Comparison of ENCODE assay signal across 14 cellular contexts in the genomic region with DNA sequence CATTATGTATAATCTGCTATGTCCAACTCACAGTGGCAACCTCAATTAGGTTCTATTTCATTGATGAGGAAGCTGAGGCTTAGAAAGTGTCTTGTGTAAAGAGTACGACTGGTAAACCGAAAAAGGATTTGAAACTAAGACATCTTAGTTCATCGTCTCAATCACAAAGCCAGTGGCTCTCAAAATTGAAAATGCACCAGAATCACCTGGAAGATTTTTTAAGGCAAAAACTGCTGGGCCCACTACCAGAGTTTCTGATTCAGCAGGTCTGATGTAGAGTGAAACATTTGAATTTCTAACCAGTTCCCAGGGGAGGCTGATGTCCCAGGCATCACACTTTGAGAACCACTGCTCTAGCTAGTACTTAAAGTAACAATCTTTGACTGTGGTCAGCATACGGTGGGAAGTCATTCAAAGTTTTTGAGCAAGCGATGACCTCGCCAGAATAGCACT. TPM values are rescaled to one million over a fixed set of nuclear protein-coding genes. Genes with fewer than 3 reads are reported as not detected.
DNase-seq lines count a peak whose midpoint lies in the region; ATAC-seq, FAIRE-seq and TF ChIP-seq lines count a peak whose summit lies in the region.
"Had no signal": no experiment of that assay in that cellular context is flagged by ENCODE, and none has a peak within 500 bp of the region (broad histone marks: within the 10 kb centered on the region; RNA-seq: fewer than 3 reads in every experiment).

No MANE protein-coding gene starts in this region.

- no peaks in the 10 kb centered on the region for H3K36me3 ChIP-seq in small intestine (ENCODE audit: control insufficient read depth in 2 of 2, insufficient read depth in 2 of 2, low read length in 2 of 2)

- ATAC-seq in GM19351 (IDR thresholded peaks at IDR 0.05; ENCODE audit: unreplicated experiment) (peak; percentile 90), HG02610 (IDR thresholded peaks at IDR 0.05; ENCODE audit: unreplicated experiment) (peak; percentile 75), HG03378 (IDR thresholded peaks at IDR 0.05; ENCODE audit: unreplicated experiment) (peak; percentile 78)
- ATAC-seq: esophagus mucosa had no signal

- no peak overlapping the region for H3K27ac ChIP-seq in small intestine (ENCODE audit: low read depth in 1 of 2, low read length in 1 of 2)

- CTCF ChIA-PET in HEK293T (lab: Yijun Ruan, JAX) = no interaction called here

- no peaks in the 10 kb centered on the region for H3K36me3 Mint-ChIP-seq in chondrocyte (ENCODE audit: low read depth)

- H3K4me1 Mint-ChIP-seq in chondrocyte (ENCODE audit: low read depth) = peaks cover 2% of the 10 kb centered on the region
- H3K4me1 Mint-ChIP-seq: central memory CD8-positive, alpha-beta T cell had no signal

- H3K27me3 Mint-ChIP-seq in chondrocyte (ENCODE audit: low read depth) = peaks cover 11% of the 10 kb centered on the region
- H3K27me3 Mint-ChIP-seq: central memory CD8-positive, alpha-beta T cell had no signal

- no peak for TF ChIP-seq POLR2A in GM12891 (IDR thresholded peaks at IDR 0.05; ENCODE audit: low read depth, low read length)

- DNase-seq in GM12891 (ENCODE audit: insufficient read length, low spot score) (no peak), chondrocyte (ENCODE audit: low spot score) (no peak), HEK293T (ENCODE audit: extremely low spot score) (no peak), small intestine (no peak), NCI-H524 treated with DMSO at 0.1 percent for 48 hours (lab: John Stamatoyannopoulos, UW) (no peak)
- DNase-seq: activated CD4-positive, alpha-beta T cell treated with anti-CD3 and anti-CD28 coated beads for 48 hours; DMS53; NCI-H1436; NCI-H774 had no signal

- no peaks in the 10 kb centered on the region for H3K27me3 ChIP-seq in small intestine (ENCODE audit: control insufficient read depth in 2 of 2, insufficient read depth in 2 of 2, low read length in 2 of 2)

- no peaks in the 10 kb centered on the region for H3K9me3 ChIP-seq in small intestine (ENCODE audit: control insufficient read depth, low read depth)

- 80 to 90% (median 87%) methylated on average over 6 of the region's 6 CpGs for WGBS in small intestine, 3 donors

- peak; percentile 65 for FAIRE-seq in GM12891 (lab: Jason Lieb, UNC)
- no peak for FAIRE-seq in small intestine (lab: Jason Lieb, UNC)

- no peak for TF ChIP-seq CTCF in chondrocyte (IDR thresholded peaks at IDR 0.05)

- H3K4me1 ChIP-seq in small intestine (ENCODE audit: control insufficient read depth in 2 of 2, insufficient read depth in 1 of 2, low read depth in 1 of 2, low read length in 1 of 2) = no peaks in the 10 kb centered on the region

- POLR2A ChIA-PET in HEK293T (lab: Yijun Ruan, JAX) = no interaction called here

- H3K4me3 Mint-ChIP-seq in chondrocyte (ENCODE audit: unreplicated experiment) = no peak overlapping the region
- H3K4me3 Mint-ChIP-seq: central memory CD8-positive, alpha-beta T cell had no signal

- H3K27ac Mint-ChIP-seq in chondrocyte (ENCODE audit: unreplicated experiment) = no peak overlapping the region

- no peak overlapping the region for H3K4me3 ChIP-seq in small intestine (ENCODE audit: low read depth in 1 of 2, low read length in 2 of 2)

- no peaks in the 10 kb centered on the region for H3K9me3 Mint-ChIP-seq in chondrocyte (ENCODE audit: low read depth)
- H3K9me3 Mint-ChIP-seq: central memory CD8-positive, alpha-beta T cell had no signal

TF ChIP-seq in GM12891, 5 proteins besides CTCF, POLR2A, EP300 and RAD21:
- TF ChIP-seq SPI1 (IDR thresholded peaks at IDR 0.05; ENCODE audit: low read depth, low read length) = peak; percentile 73
- TF ChIP-seq POLR2AphosphoS5 (IDR thresholded peaks at IDR 0.05; ENCODE audit: low read depth, low read length) = no peak

TF ChIP-seq in HEK293T, 16 proteins besides CTCF, POLR2A, EP300 and RAD21:
- TF ChIP-seq LEF1 (IDR thresholded peaks at IDR 0.05; ENCODE audit: borderline replicate concordance) (no peak), TARDBP (IDR thresholded peaks at IDR 0.05) (no peak), FOXM1 (IDR thresholded peaks at IDR 0.05; ENCODE audit: borderline replicate concordance) (no peak), L3MBTL2 (conservative IDR thresholded peaks at IDR 0.05) (no peak), SP1 (IDR thresholded peaks at IDR 0.05) (no peak), CTBP1 (IDR thresholded peaks at IDR 0.05; ENCODE audit: borderline replicate concordance) (no peak), FOXA1 (IDR thresholded peaks at IDR 0.05) (no peak), SUZ12 (IDR thresholded peaks at IDR 0.05) (no peak), ZNF384 (IDR thresholded peaks at IDR 0.05) (no peak), NFRKB (IDR thresholded peaks at IDR 0.05) (no peak), BHLHE40 (IDR thresholded peaks at IDR 0.05; ENCODE audit: borderline replicate concordance) (no peak), FOXK2 (IDR thresholded peaks at IDR 0.05) (no peak)
- TF ChIP-seq, protein P1, sequence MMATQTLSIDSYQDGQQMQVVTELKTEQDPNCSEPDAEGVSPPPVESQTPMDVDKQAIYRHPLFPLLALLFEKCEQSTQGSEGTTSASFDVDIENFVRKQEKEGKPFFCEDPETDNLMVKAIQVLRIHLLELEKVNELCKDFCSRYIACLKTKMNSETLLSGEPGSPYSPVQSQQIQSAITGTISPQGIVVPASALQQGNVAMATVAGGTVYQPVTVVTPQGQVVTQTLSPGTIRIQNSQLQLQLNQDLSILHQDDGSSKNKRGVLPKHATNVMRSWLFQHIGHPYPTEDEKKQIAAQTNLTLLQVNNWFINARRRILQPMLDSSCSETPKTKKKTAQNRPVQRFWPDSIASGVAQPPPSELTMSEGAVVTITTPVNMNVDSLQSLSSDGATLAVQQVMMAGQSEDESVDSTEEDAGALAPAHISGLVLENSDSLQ (IDR thresholded peaks at IDR 0.05) = no peak

RNA-seq across cellular contexts. Expression of a gene that starts 5.2 kb away (rescaled TPM):
- polyA plus RNA-seq in GM12891 (2012; ENCODE audit: low read depth, missing spikeins) = not detected
- not detected in 3 replicates for total RNA-seq in chondrocyte
- not detected for polyA plus RNA-seq in small intestine
- total RNA-seq: esophagus mucosa had no signal
